ENCODE assay signal across 28 cellular contexts in genomic region chr9:12846035-12846434, GRCh38.
"Had no signal": no experiment of that assay in that cellular context is flagged by ENCODE, and none has a peak within 500 bp of the region (broad histone marks: within the 10 kb centered on the region; RNA-seq: fewer than 3 reads in every experiment).

No MANE protein-coding gene starts in this region.

- H3K9me3 ChIP-seq: breast epithelium, gastrocnemius medialis, left lung, lower lobe of right lung, psoas muscle, tibial artery, upper lobe of right lung had no signal

- H3K4me3 Mint-ChIP-seq: activated B cell treated with CpG ODN at 0.5 μM for 24 hours; activated CD4-positive, alpha-beta T cell treated with anti-CD3 and anti-CD28 coated beads for 36 hours; activated CD8-positive, alpha-beta memory T cell treated with anti-CD3 and anti-CD28 coated beads, Interleukin-2, amount 10 ng/mL, durations not matched to agents 7 days and 5 days; activated CD8-positive, alpha-beta T cell treated with anti-CD3 and anti-CD28 coated beads, Interleukin-2, amount 10 ng/mL, durations not matched to agents 7 days and 5 days; naive thymus-derived CD8-positive, alpha-beta T cell; neural crest cell; stimulated activated memory B cell treated with anti-CD40 and anti-IgM and Interleukin-4, amounts not matched to agents 10 μg/mL and 1 μg/mL and 100 μg/mL, for 72 hours; stimulated activated naive CD8-positive, alpha-beta T cell treated with anti-CD3 and anti-CD28 coated beads, Interleukin-15, amount 100 ng/mL, for 72 hours had no signal

- H3K27ac Mint-ChIP-seq: activated B cell treated with CpG ODN at 0.5 μM for 24 hours; activated CD4-positive, alpha-beta T cell treated with anti-CD3 and anti-CD28 coated beads for 36 hours; activated CD8-positive, alpha-beta memory T cell treated with anti-CD3 and anti-CD28 coated beads, Interleukin-2, amount 10 ng/mL, durations not matched to agents 7 days and 5 days; activated CD8-positive, alpha-beta T cell treated with anti-CD3 and anti-CD28 coated beads, Interleukin-2, amount 10 ng/mL, durations not matched to agents 7 days and 5 days; activated naive CD4-positive, alpha-beta T cell treated with anti-CD3 and anti-CD28 coated beads, Interleukin-2, amount 50 U/mL, for 72 hours; activated T-helper 2 cell treated with anti-CD3 and anti-CD28 coated beads, Interferon-gamma antibody, Interleukin-2, Interleukin-4, amounts not matched to agents 10 μg/mL and 5 μg/mL and 100 μg/mL, durations not matched to agents 14 hours and 24 hours and 36 hours; naive thymus-derived CD8-positive, alpha-beta T cell; stimulated activated memory B cell treated with anti-CD40 and anti-IgM and Interleukin-4, amounts not matched to agents 10 μg/mL and 1 μg/mL and 100 μg/mL, for 72 hours; stimulated activated naive CD8-positive, alpha-beta T cell treated with anti-CD3 and anti-CD28 coated beads, Interleukin-15, amount 100 ng/mL, for 72 hours had no signal

- H3K27ac ChIP-seq: breast epithelium, gastrocnemius medialis, left lung, lower lobe of right lung, parathyroid adenoma, psoas muscle, tibial artery, upper lobe of right lung had no signal

- DNase-seq: activated B cell treated with CpG ODN at 0.5 μM for 24 hours; activated CD4-positive, alpha-beta T cell treated with anti-CD3 and anti-CD28 coated beads for 36 hours; activated CD8-positive, alpha-beta memory T cell treated with anti-CD3 and anti-CD28 coated beads, Interleukin-2, amount 10 ng/mL, durations not matched to agents 7 days and 5 days; activated CD8-positive, alpha-beta T cell treated with anti-CD3 and anti-CD28 coated beads, Interleukin-2, amount 10 ng/mL, durations not matched to agents 7 days and 5 days; activated naive CD4-positive, alpha-beta T cell; activated T-cell treated with anti-CD3 and anti-CD28 coated beads, Interleukin-2, amount 50 U/mL, for 48 hours; central memory CD4-positive, alpha-beta T cell; gastrocnemius medialis; glutamatergic neuron; left lung; lower lobe of right lung; mesenchymal stem cell; naive thymus-derived CD8-positive, alpha-beta T cell; nucleus accumbens; psoas muscle; stimulated activated CD4-positive, alpha-beta T cell treated with anti-CD3 and anti-CD28 coated beads, Interleukin-1b, Interleukin-23, amount 100 ng/mL, for 48 hours; stimulated activated CD4-positive, alpha-beta T cell treated with anti-CD3 and anti-CD28 coated beads, Interleukin-4, amount 100 ng/mL, for 4 hours; stimulated activated CD8-positive, alpha-beta memory T cell treated with anti-CD3 and anti-CD28 coated beads, Interleukin-4, amount 100 ng/mL, for 48 hours; stimulated activated naive CD8-positive, alpha-beta T cell treated with anti-CD3 and anti-CD28 coated beads, Interleukin-15, amount 100 ng/mL, for 72 hours; tibial artery; upper lobe of right lung had no signal

- H3K9ac ChIP-seq: parathyroid adenoma had no signal

- ATAC-seq: activated CD4-positive, alpha-beta T cell treated with anti-CD3 and anti-CD28 coated beads for 36 hours; activated CD8-positive, alpha-beta memory T cell treated with anti-CD3 and anti-CD28 coated beads, Interleukin-2, amount 10 ng/mL, durations not matched to agents 7 days and 5 days; activated CD8-positive, alpha-beta T cell treated with anti-CD3 and anti-CD28 coated beads, Interleukin-2, amount 10 ng/mL, durations not matched to agents 7 days and 5 days; activated naive CD4-positive, alpha-beta T cell treated with anti-CD3 and anti-CD28 coated beads, Interleukin-2, amount 50 U/mL, for 72 hours; gastrocnemius medialis; left lung; lower lobe of right lung; naive thymus-derived CD8-positive, alpha-beta T cell; psoas muscle; stimulated activated memory B cell treated with anti-CD40 and anti-IgM and Interleukin-4, amounts not matched to agents 10 μg/mL and 1 μg/mL and 100 μg/mL, for 72 hours; stimulated activated naive CD8-positive, alpha-beta T cell treated with anti-CD3 and anti-CD28 coated beads, Interleukin-15, amount 100 ng/mL, for 72 hours; upper lobe of right lung had no signal

- H3K4me1 Mint-ChIP-seq: activated B cell treated with CpG ODN at 0.5 μM for 24 hours; activated CD4-positive, alpha-beta T cell treated with anti-CD3 and anti-CD28 coated beads for 36 hours; activated CD8-positive, alpha-beta memory T cell treated with anti-CD3 and anti-CD28 coated beads, Interleukin-2, amount 10 ng/mL, durations not matched to agents 7 days and 5 days; naive thymus-derived CD8-positive, alpha-beta T cell; neural crest cell; stimulated activated memory B cell treated with anti-CD40 and anti-IgM and Interleukin-4, amounts not matched to agents 10 μg/mL and 1 μg/mL and 100 μg/mL, for 72 hours; stimulated activated naive CD8-positive, alpha-beta T cell treated with anti-CD3 and anti-CD28 coated beads, Interleukin-15, amount 100 ng/mL, for 72 hours had no signal

- H3K27me3 Mint-ChIP-seq: activated B cell treated with CpG ODN at 0.5 μM for 24 hours; activated CD4-positive, alpha-beta T cell treated with anti-CD3 and anti-CD28 coated beads for 36 hours; activated CD8-positive, alpha-beta memory T cell treated with anti-CD3 and anti-CD28 coated beads, Interleukin-2, amount 10 ng/mL, durations not matched to agents 7 days and 5 days; naive thymus-derived CD8-positive, alpha-beta T cell; stimulated activated memory B cell treated with anti-CD40 and anti-IgM and Interleukin-4, amounts not matched to agents 10 μg/mL and 1 μg/mL and 100 μg/mL, for 72 hours; stimulated activated naive CD8-positive, alpha-beta T cell treated with anti-CD3 and anti-CD28 coated beads, Interleukin-15, amount 100 ng/mL, for 72 hours had no signal

- H3K27me3 ChIP-seq: breast epithelium, gastrocnemius medialis, left lung, tibial artery, upper lobe of right lung had no signal

- H2AFZ ChIP-seq: parathyroid adenoma had no signal

- H3K36me3 Mint-ChIP-seq: activated CD8-positive, alpha-beta memory T cell treated with anti-CD3 and anti-CD28 coated beads, Interleukin-2, amount 10 ng/mL, durations not matched to agents 7 days and 5 days; activated naive CD4-positive, alpha-beta T cell treated with anti-CD3 and anti-CD28 coated beads, Interleukin-2, amount 50 U/mL, for 72 hours; naive thymus-derived CD8-positive, alpha-beta T cell; stimulated activated memory B cell treated with anti-CD40 and anti-IgM and Interleukin-4, amounts not matched to agents 10 μg/mL and 1 μg/mL and 100 μg/mL, for 72 hours had no signal

- H3K9me3 Mint-ChIP-seq: neural crest cell had no signal

- H3K36me3 ChIP-seq: breast epithelium, gastrocnemius medialis, left lung, lower lobe of right lung, tibial artery, upper lobe of right lung had no signal

- H3K4me2 ChIP-seq: smooth muscle cell had no signal

- H3K4me3 ChIP-seq: breast epithelium, gastrocnemius medialis, left lung, lower lobe of right lung, psoas muscle, smooth muscle cell, tibial artery, upper lobe of right lung had no signal

- H3K4me1 ChIP-seq: breast epithelium, gastrocnemius medialis, lower lobe of right lung, parathyroid adenoma, psoas muscle, upper lobe of right lung had no signal
